1 cellular context compared by ENCODE assay signal in the genomic region with DNA sequence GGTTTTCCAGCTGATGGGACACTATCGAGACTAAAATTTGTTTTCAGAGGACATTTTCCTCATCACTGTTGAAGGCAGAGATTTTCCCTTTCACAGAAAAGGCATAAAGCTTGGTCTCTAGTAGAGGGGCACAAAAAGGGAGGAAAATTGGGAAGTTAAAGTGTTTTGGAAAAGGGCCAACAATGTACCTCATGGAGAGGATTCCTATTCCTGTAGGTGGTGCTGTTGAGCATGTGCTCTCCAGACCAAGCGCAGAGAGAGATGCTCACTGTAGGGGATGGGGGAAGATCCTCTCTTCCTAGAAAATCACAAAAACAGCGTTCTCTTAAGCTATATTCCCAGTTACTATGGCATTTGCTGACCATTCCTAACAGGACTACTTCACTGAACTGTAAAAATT.
TF ChIP-seq lines count a peak whose summit lies in the region.

No MANE protein-coding gene starts in this region.

TF ChIP-seq in K562, 482 proteins besides CTCF, POLR2A, EP300 and RAD21:
- TF ChIP-seq NFIC (IDR thresholded peaks at IDR 0.05), result peak; percentile 74
- TF ChIP-seq, protein P1, sequence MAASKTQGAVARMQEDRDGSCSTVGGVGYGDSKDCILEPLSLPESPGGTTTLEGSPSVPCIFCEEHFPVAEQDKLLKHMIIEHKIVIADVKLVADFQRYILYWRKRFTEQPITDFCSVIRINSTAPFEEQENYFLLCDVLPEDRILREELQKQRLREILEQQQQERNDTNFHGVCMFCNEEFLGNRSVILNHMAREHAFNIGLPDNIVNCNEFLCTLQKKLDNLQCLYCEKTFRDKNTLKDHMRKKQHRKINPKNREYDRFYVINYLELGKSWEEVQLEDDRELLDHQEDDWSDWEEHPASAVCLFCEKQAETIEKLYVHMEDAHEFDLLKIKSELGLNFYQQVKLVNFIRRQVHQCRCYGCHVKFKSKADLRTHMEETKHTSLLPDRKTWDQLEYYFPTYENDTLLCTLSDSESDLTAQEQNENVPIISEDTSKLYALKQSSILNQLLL (CRISPR knock-in tag; IDR thresholded peaks at IDR 0.05; ENCODE audit: borderline replicate concordance), result no peak
